Comparison of ENCODE assay signal across 8 cellular contexts in the genomic region with DNA sequence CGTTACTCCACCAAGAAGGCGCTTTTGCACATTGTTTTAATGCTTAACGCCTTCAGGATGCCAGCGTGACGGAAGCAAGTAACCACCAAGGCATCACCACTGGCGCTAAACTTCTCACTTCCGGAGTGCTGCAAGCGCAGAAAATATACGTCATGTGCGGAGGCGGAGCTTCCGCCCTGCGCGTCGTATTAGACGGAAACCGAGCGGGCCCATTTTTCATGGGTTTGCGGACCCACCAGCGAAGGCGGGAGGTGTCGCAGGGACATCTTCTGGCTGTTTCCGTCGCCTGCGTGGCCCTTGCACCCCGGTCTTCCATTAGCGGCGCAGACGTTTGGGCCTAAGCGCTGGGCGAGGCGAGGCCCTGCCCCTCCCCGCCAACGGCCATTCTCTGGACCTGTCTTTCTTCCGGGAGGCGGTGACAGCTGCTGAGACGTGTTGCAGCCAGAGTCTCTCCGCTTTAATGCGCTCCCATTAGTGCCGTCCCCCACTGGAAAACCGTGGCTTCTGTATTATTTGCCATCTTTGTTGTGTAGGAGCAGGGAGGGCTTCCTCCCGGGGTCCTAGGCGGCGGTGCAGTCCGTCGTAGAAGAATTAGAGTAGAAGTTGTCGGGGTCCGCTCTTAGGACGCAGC. TPM values are rescaled to one million over a fixed set of nuclear protein-coding genes. Genes with fewer than 3 reads are reported as not detected.
DNase-seq lines count a peak whose midpoint lies in the region; ATAC-seq, FAIRE-seq and TF ChIP-seq lines count a peak whose summit lies in the region.

ERCC5 (plus strand) TSS at position 403 of the 631 bp plus-strand sequence. CDS start 235 bp downstream, outside the sequence.

- peak within 1 kb of the TSS; percentile 91 to 98 for H3K27ac Mint-ChIP-seq in natural killer cell treated with Interleukin-12 subunit alpha and Interleukin-12 subunit beta and Interleukin-15 and Interleukin-18, amount 100 ng/mL, for 72 hours

- no peaks in the 10 kb centered on the region for H3K9me3 Mint-ChIP-seq in natural killer cell treated with Interleukin-12 subunit alpha and Interleukin-12 subunit beta and Interleukin-15 and Interleukin-18, amount 100 ng/mL, for 72 hours

- peak; percentile 92 to 95 for ATAC-seq in natural killer cell treated with Interleukin-12 subunit alpha and Interleukin-12 subunit beta and Interleukin-15 and Interleukin-18, amount 100 ng/mL, for 72 hours
- peak; percentile 88 for ATAC-seq in stimulated activated naive CD8-positive, alpha-beta T cell treated with anti-CD3 and anti-CD28 coated beads, Interleukin-15, Interleukin-2, amounts not matched to agents 100 U/mL and 50 U/mL, for 24 hours

- TF ChIP-seq POLR2A in H54 (IDR thresholded peaks at IDR 0.05; ENCODE audit: low read depth, low read length) = peak; percentile 53; the same call in 1 of the 2 replicates

- H3K27me3 Mint-ChIP-seq in natural killer cell treated with Interleukin-12 subunit alpha and Interleukin-12 subunit beta and Interleukin-15 and Interleukin-18, amount 100 ng/mL, for 72 hours = no peaks in the 10 kb centered on the region

- peak within 1 kb of the TSS; percentile 93 for H3K4me3 Mint-ChIP-seq in natural killer cell treated with Interleukin-12 subunit alpha and Interleukin-12 subunit beta and Interleukin-15 and Interleukin-18, amount 100 ng/mL, for 72 hours

- peak; percentile 100 for FAIRE-seq in H54 (lab: Jason Lieb, UNC)

- DNase-seq in ELF-1 (ENCODE audit: low read depth, low spot score) (peak; percentile 96), H54 (ENCODE audit: insufficient read length, low spot score) (peak; percentile 79), LoVo (ENCODE audit: low spot score) (peak; percentile 93), SHP77 (lab: John Stamatoyannopoulos, UW) (peak; percentile 98 to 99), fibroblast of peridontal ligament (ENCODE audit: extremely low read depth) (peak; percentile 96)
- DNase-seq in activated effector memory CD4-positive, alpha-beta T cell treated with Interleukin-2 at 50 U/mL for 16 hours = peak; percentile 95
- DNase-seq in natural killer cell treated with Interleukin-12 subunit alpha and Interleukin-12 subunit beta and Interleukin-15 and Interleukin-18, amount 100 ng/mL, for 72 hours (ENCODE audit: low spot score) = peak; percentile 95
- DNase-seq in stimulated activated naive CD8-positive, alpha-beta T cell treated with anti-CD3 and anti-CD28 coated beads, Interleukin-15, Interleukin-2, amounts not matched to agents 100 U/mL and 50 U/mL, for 24 hours = peak; percentile 96

- no peaks in the 10 kb centered on the region for H3K36me3 Mint-ChIP-seq in natural killer cell treated with Interleukin-12 subunit alpha and Interleukin-12 subunit beta and Interleukin-15 and Interleukin-18, amount 100 ng/mL, for 72 hours

- H3K4me1 Mint-ChIP-seq in natural killer cell treated with Interleukin-12 subunit alpha and Interleukin-12 subunit beta and Interleukin-15 and Interleukin-18, amount 100 ng/mL, for 72 hours (ENCODE audit: low read depth in 2 of 2) = peaks cover 29 to 35% of the 10 kb centered on the region in 2 donors

RNA-seq across cellular contexts. Expression of gene ERCC5, which starts in this region (rescaled TPM):
- total RNA-seq in natural killer cell treated with Interleukin-12 subunit alpha and Interleukin-12 subunit beta and Interleukin-15 and Interleukin-18, amount 100 ng/mL, for 72 hours = 10 to 100 TPM; 66.5 to 71.0 TPM

Comparison
In these comparisons a context has a peak if more than half of its experiments do, and no peak if none do; other contexts are left out.
1. Peak in every context shown above with its lines: DNase-seq and ATAC-seq.